Comparison of ENCODE assay signal across 24 cellular contexts in the genomic region with DNA sequence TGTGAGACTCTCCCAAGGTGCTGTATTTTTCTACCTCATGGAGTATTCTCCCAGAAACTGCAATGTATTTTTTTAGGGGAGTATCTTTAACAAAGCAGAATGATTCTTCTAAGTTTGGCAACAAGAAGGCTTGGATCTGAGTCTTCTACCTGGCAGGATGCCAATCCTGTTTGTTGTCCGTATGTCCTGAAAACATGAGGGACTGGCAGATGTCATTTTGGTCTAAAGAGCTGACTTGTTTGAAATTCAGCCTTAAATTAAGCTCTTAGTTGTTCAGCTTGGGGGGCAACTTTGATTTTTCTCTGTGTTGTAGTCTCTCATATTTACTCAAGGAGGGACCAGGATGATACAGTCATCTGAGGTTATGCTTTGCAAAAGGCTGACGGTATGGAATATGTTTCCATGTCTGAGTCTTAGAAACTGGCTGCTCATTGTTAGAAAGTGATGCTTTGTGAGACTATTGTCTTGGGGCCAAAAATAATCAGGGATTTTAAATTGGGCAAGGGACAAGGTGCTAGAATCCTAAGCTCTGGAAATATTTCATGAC. TPM values are rescaled to one million over a fixed set of nuclear protein-coding genes. Genes with fewer than 3 reads are reported as not detected.
A peak's percentile ranks its signal among the peaks of the same experiment; 100 is the strongest.
DNase-seq lines count a peak whose midpoint lies in the region; ATAC-seq, FAIRE-seq and TF ChIP-seq lines count a peak whose summit lies in the region.
"Had no signal": no experiment of that assay in that cellular context is flagged by ENCODE, and none has a peak within 500 bp of the region (broad histone marks: within the 10 kb centered on the region; RNA-seq: fewer than 3 reads in every experiment).

No MANE protein-coding gene starts in this region.

- H3K27me3 Mint-ChIP-seq in type B pancreatic cell: no peaks in the 10 kb centered on the region
- H3K27me3 Mint-ChIP-seq: activated CD4-positive, alpha-beta T cell treated with anti-CD3 and anti-CD28 coated beads for 36 hours; natural killer cell treated with Interleukin-12 subunit alpha and Interleukin-12 subunit beta and Interleukin-15 and Interleukin-18, amount 100 ng/mL, for 72 hours had no signal

- TF ChIP-seq EP300 in K562 (IDR thresholded peaks at IDR 0.05; ENCODE audit: low read length): no peak

- intact Hi-C loops in heart right ventricle (cut with DNase I) (loop anchor here in 9 of 10 donors (2.0 to 10.0 kb wide), 9 partner anchors 46 to 266 kb away; a partner anchor contains a TSS), left ventricle myocardium superior (cut with micrococcal nuclease) (loop anchor here (10.0 kb wide), 1 partner anchor 266 kb away; no protein-coding TSS in a partner anchor), K562 (cut with micrococcal nuclease) (loop anchor here (5.0 kb wide), 3 partner anchors 134 to 629 kb away; a partner anchor contains a TSS), left colon (cut with DNase I, micrococcal nuclease) (loop anchor here (2.0 to 5.0 kb wide), 2 partner anchors 48 to 49 kb away; no protein-coding TSS in a partner anchor)

- H3K4me2 ChIP-seq in K562 (ENCODE audit: insufficient read depth, low read length): no peak overlapping the region

- H3K4me3 ChIP-seq in heart right ventricle: no peak overlapping the region
- no peak overlapping the region for H3K4me3 ChIP-seq in K562
- H3K4me3 ChIP-seq: heart left ventricle, uterus had no signal

- H3K9me1 ChIP-seq in K562 (ENCODE audit: control insufficient read depth, insufficient read depth, low read length): no peaks in the 10 kb centered on the region

- POLR2A ChIA-PET in K562 (lab: Yijun Ruan, JAX): interaction anchor here (0.8 to 2.3 kb wide), 5 partner anchors 9 to 185 kb away, joined by 3 to 12 read pairs (median 3); a partner anchor contains a TSS

- H4K20me1 ChIP-seq in K562 (replicated peaks; ENCODE audit: control insufficient read depth, insufficient read depth, low read length): no peaks in the 10 kb centered on the region

- BruUV-seq in K562 (replicated peaks; lab: Mats Ljungman, UMichigan): no TSS peak

- no peak for TF ChIP-seq RAD21 in K562 (CRISPR knock-in tag; conservative IDR thresholded peaks at IDR 0.05 in 1 of 2, IDR thresholded peaks at IDR 0.05 in 1 of 2)

- peaks cover 10% of the 10 kb centered on the region for H3K36me3 Mint-ChIP-seq in type B pancreatic cell
- H3K36me3 Mint-ChIP-seq: mesothelial cell of epicardium had no signal

- peaks cover 0 to 22% (median 12%) of the 10 kb centered on the region in 9 donors for H3K4me1 ChIP-seq in heart right ventricle
- no peaks in the 10 kb centered on the region; a peak in 1 of 5 replicates for H3K4me1 ChIP-seq in K562 (replicated peaks in 1 of 2; ENCODE audit: control insufficient read depth in 2 of 2, insufficient read depth in 2 of 2, low read length in 2 of 2)
- H3K4me1 ChIP-seq: uterus had no signal

- WGBS in heart right ventricle, 2 donors: 41 to 49% methylated on average over 2 of the region's 2 CpGs
- WGBS in K562 (ENCODE audit: insufficient coverage, low coverage, missing lambda C conversion rate): 57% methylated on average over 2 of the region's 2 CpGs

- TF ChIP-seq POLR2A in K562 (conservative IDR thresholded peaks at IDR 0.05): no peak

- peaks cover 15% of the 10 kb centered on the region for H3K4me1 Mint-ChIP-seq in type B pancreatic cell (ENCODE audit: unreplicated experiment)
- H3K4me1 Mint-ChIP-seq: activated CD4-positive, alpha-beta T cell treated with anti-CD3 and anti-CD28 coated beads for 36 hours; CD14-positive monocyte; mesothelial cell of epicardium had no signal

- ATAC-seq in heart right ventricle (no peak), left ventricle myocardium superior (no peak), K562 (no peak), left colon (peak; percentile 49), HG03460 (IDR thresholded peaks at IDR 0.05; ENCODE audit: unreplicated experiment) (no peak)
- ATAC-seq: activated CD4-positive, alpha-beta T cell treated with anti-CD3 and anti-CD28 coated beads for 36 hours; natural killer cell treated with Interleukin-12 subunit alpha and Interleukin-12 subunit beta and Interleukin-15 and Interleukin-18, amount 100 ng/mL, for 72 hours had no signal

- FAIRE-seq in K562 (lab: Jason Lieb, UNC): no peak
- FAIRE-seq: D721Med, TTC549 had no signal

- H3K9me3 Mint-ChIP-seq in type B pancreatic cell: no peaks in the 10 kb centered on the region
- H3K9me3 Mint-ChIP-seq: mesothelial cell of epicardium; natural killer cell treated with Interleukin-12 subunit alpha and Interleukin-12 subunit beta and Interleukin-15 and Interleukin-18, amount 100 ng/mL, for 72 hours had no signal

- in situ Hi-C loops in K562 (cut with MboI): loop anchor here (5.0 kb wide), 1 partner anchor 44 kb away; a partner anchor contains a TSS

- H2AFZ ChIP-seq in K562 (ENCODE audit: low read depth, low read length): no peak overlapping the region

- DNase-seq in heart right ventricle (no peak), left ventricle myocardium superior (no peak), K562 (ENCODE audit: extremely low read depth in 1 of 4, low spot score in 3 of 4) (no peak), left colon (no peak), type B pancreatic cell (ENCODE audit: extremely low spot score, unreplicated experiment) (no peak), LoVo (ENCODE audit: low spot score) (no peak), NCI-H1436 (lab: John Stamatoyannopoulos, UW) (no peak)
- DNase-seq: activated CD4-positive, alpha-beta T cell treated with anti-CD3 and anti-CD28 coated beads for 36 hours; effector memory CD4-positive, alpha-beta T cell; NCI-H1694; NCI-H748 treated with DMSO at 0.1 percent for 48 hours; OCI-M1; SHP77 treated with DMSO at 0.1 percent for 48 hours; uterus had no signal

- no peak overlapping the region for H3K9ac ChIP-seq in K562 (ENCODE audit: insufficient read depth in 1 of 2, low read depth in 2 of 2, low read length in 2 of 2)

- peak overlapping the region; percentile 57 for H3K27ac Mint-ChIP-seq in type B pancreatic cell
- H3K27ac Mint-ChIP-seq: activated CD4-positive, alpha-beta T cell treated with anti-CD3 and anti-CD28 coated beads for 36 hours; mesothelial cell of epicardium had no signal

- no peaks in the 10 kb centered on the region for H3K79me2 ChIP-seq in K562 (ENCODE audit: control insufficient read depth, insufficient read depth, low read length)

- no peaks in the 10 kb centered on the region for H3K27me3 ChIP-seq in heart right ventricle
- H3K27me3 ChIP-seq in K562 (ENCODE audit: control insufficient read depth in 2 of 2, insufficient read depth in 2 of 2, low read length in 2 of 2): no peaks in the 10 kb centered on the region
- H3K27me3 ChIP-seq: heart left ventricle, uterus had no signal

- H3K9me3 ChIP-seq in heart right ventricle (no peaks in the 10 kb centered on the region), K562 (replicated peaks; ENCODE audit: control insufficient read depth, insufficient read depth, low read depth, low read length) (no peaks in the 10 kb centered on the region)
- H3K9me3 ChIP-seq: heart left ventricle, uterus had no signal

- H3K27ac ChIP-seq in heart right ventricle: peak overlapping the region in 7 of 10 donors; percentile 5 to 83 (median 50)
- H3K27ac ChIP-seq in K562 (ENCODE audit: extremely low read depth, low read depth, low read length): no peak overlapping the region

- H3K4me3 Mint-ChIP-seq in type B pancreatic cell: no peak overlapping the region
- H3K4me3 Mint-ChIP-seq: activated CD4-positive, alpha-beta T cell treated with anti-CD3 and anti-CD28 coated beads for 36 hours; CD14-positive monocyte; mesothelial cell of epicardium; natural killer cell treated with Interleukin-12 subunit alpha and Interleukin-12 subunit beta and Interleukin-15 and Interleukin-18, amount 100 ng/mL, for 72 hours had no signal

- no peak for TF ChIP-seq CTCF in heart right ventricle (IDR thresholded peaks at IDR 0.05)
- TF ChIP-seq CTCF in K562 (IDR thresholded peaks at IDR 0.05 in 2 of 3, conservative IDR thresholded peaks at IDR 0.05 in 1 of 3; ENCODE audit: insufficient read depth in 2 of 3, low read depth in 1 of 3, low read length in 3 of 3): no peak
- no peak for TF ChIP-seq CTCF in type B pancreatic cell (conservative IDR thresholded peaks at IDR 0.05)

- H3K36me3 ChIP-seq in heart right ventricle: peaks cover 0 to 88% (median 14%) of the 10 kb centered on the region in 9 donors
- peaks cover 82% of the 10 kb centered on the region; the same call in 2 of the 3 replicates for H3K36me3 ChIP-seq in K562 (ENCODE audit: control insufficient read depth, insufficient read depth, low read length)
- H3K36me3 ChIP-seq: uterus had no signal

- CTCF ChIA-PET in K562 (lab: Yijun Ruan, JAX; ENCODE audit: low intra/inter-chr PET ratio): interaction anchor here (3.5 kb wide), 1 partner anchor 47 kb away, joined by 28 read pairs; a partner anchor contains a TSS

RNA-seq across cellular contexts. Expression of a gene that starts 9.3 kb away (rescaled TPM):
- total RNA-seq in heart right ventricle: 100 to 1,000 TPM in 1 of 10 donors, 10 to 100 TPM in 9; 69.9 to 108 (median 89.8) TPM
- 10 to 100 TPM; 70.0 to 86.5 TPM for polyA plus RNA-seq in heart right ventricle
- 103 TPM for total RNA-seq in left ventricle myocardium superior
- total RNA-seq in K562 (2011; cell fraction: chromatin; rRNA removed; ENCODE audit: low replicate concordance): 44.3 and 58.4 TPM in 2 replicates
- total RNA-seq in K562 (2011; cell fraction: nucleolus; rRNA removed): 43.0 and 45.4 TPM in 2 replicates
- total RNA-seq in K562 (2011; cell fraction: nucleoplasm; rRNA removed): 63.6 and 81.8 TPM in 2 replicates
- 166 and 202 TPM in 2 replicates for total RNA-seq in K562 (2014; rRNA removed)
- total RNA-seq in K562 (2014; rRNA removed; fragmentation: Illumina TruSeq; extraction: Trizol): 157 and 158 TPM in 2 replicates
- total RNA-seq in K562 (2015; rRNA removed; fragmentation: Illumina TruSeq; extraction: Trizol): 139 and 146 TPM in 2 replicates
- 157 and 168 TPM in 2 replicates for total RNA-seq in K562 (2021)
- 106 and 172 TPM in 2 replicates for polyA plus RNA-seq in K562 (2011; rRNA removed)
- polyA plus RNA-seq in K562 (2011; cell fraction: cytosol; rRNA removed): 79.0 and 152 TPM in 2 replicates
- polyA plus RNA-seq in K562 (2011; cell fraction: nucleus; rRNA removed): 60.6 and 127 TPM in 2 replicates
- polyA plus RNA-seq in K562 (2012): 108 and 136 TPM in 2 replicates
- 209 and 212 TPM in 2 replicates for polyA plus RNA-seq in K562 (2014; fragmentation: Illumina TruSeq; extraction: Trizol)
- polyA plus RNA-seq in K562 (2014; fragmentation: Nextera tagmentation; extraction: Ambion mirVana): 10 to 100 TPM; 63.3 to 99.3 TPM
- 191 and 196 TPM in 2 replicates for polyA plus RNA-seq in K562 (2014; rRNA removed)
- polyA minus RNA-seq in K562 (2011; rRNA and poly(A)+ RNA removed): 66.3 and 111 TPM in 2 replicates
- polyA minus RNA-seq in K562 (2011; cell fraction: cytosol; rRNA and poly(A)+ RNA removed): 36.9 and 52.2 TPM in 2 replicates
- polyA minus RNA-seq in K562 (2011; cell fraction: nucleus; rRNA and poly(A)+ RNA removed): 16.4 and 34.3 TPM in 2 replicates
- total RNA-seq in left colon: 10 to 100 TPM; 48.5 to 52.3 TPM
- 46.2 and 67.1 TPM in 2 replicates for total RNA-seq in type B pancreatic cell (ENCODE audit: low replicate concordance)

RNA-seq across cellular contexts. Expression of a gene that starts 44.1 kb away (rescaled TPM):
- total RNA-seq in heart right ventricle (not detected), left ventricle myocardium superior (not detected), K562 (2014; rRNA removed) (0.23 and 0.37 TPM in 2 replicates), K562 (2014; rRNA removed; fragmentation: Illumina TruSeq; extraction: Trizol) (0.45 and 0.58 TPM in 2 replicates), K562 (2015; rRNA removed; fragmentation: Illumina TruSeq; extraction: Trizol) (0.40 and 0.53 TPM in 2 replicates), K562 (2021) (0.62 and 0.72 TPM in 2 replicates), left colon (under 1 TPM in 1 of 2 donors, not detected in 1; 0.31 TPM), type B pancreatic cell (ENCODE audit: low replicate concordance) (11.2 and 54.6 TPM in 2 replicates)
- polyA plus RNA-seq in heart right ventricle (not detected), K562 (2011; rRNA removed) (0.07 and 0.11 TPM in 2 replicates), K562 (2014; fragmentation: Illumina TruSeq; extraction: Trizol) (0.58 and 0.76 TPM in 2 replicates), K562 (2014; fragmentation: Nextera tagmentation; extraction: Ambion mirVana) (under 1 TPM; 0.39 to 0.83 TPM), K562 (2014; rRNA removed) (0.49 and 0.54 TPM in 2 replicates)
- not detected in 2 replicates for total RNA-seq in K562 (2011; cell fraction: chromatin; rRNA removed; ENCODE audit: low replicate concordance)
- total RNA-seq in K562 (2011; cell fraction: nucleolus; rRNA removed): 0.33 TPM in 1 of 2 replicates, not detected in the other
- total RNA-seq in K562 (2011; cell fraction: nucleoplasm; rRNA removed): not detected in 2 replicates
- polyA plus RNA-seq in K562 (2011; cell fraction: cytosol; rRNA removed): 0.24 TPM in 1 of 2 replicates, not detected in the other
- polyA plus RNA-seq in K562 (2011; cell fraction: nucleus; rRNA removed): 0.40 TPM in 1 of 2 replicates, not detected in the other
- polyA plus RNA-seq in K562 (2012): 0.14 and 0.20 TPM in 2 replicates
- 0.35 TPM in 1 of 2 replicates, not detected in the other for polyA minus RNA-seq in K562 (2011; rRNA and poly(A)+ RNA removed)
- polyA minus RNA-seq in K562 (2011; cell fraction: cytosol; rRNA and poly(A)+ RNA removed): not detected in 2 replicates
- not detected in 2 replicates for polyA minus RNA-seq in K562 (2011; cell fraction: nucleus; rRNA and poly(A)+ RNA removed)
- total RNA-seq: activated CD4-positive, alpha-beta T cell treated with anti-CD3 and anti-CD28 coated beads for 36 hours; G401; H4; heart left ventricle; left lobe of liver; mesothelial cell of epicardium; natural killer cell treated with Interleukin-12 subunit alpha and Interleukin-12 subunit beta and Interleukin-15 and Interleukin-18, amount 100 ng/mL, for 72 hours; uterus had no signal
- polyA plus RNA-seq: CD14-positive monocyte, heart left ventricle had no signal

RNA-seq across cellular contexts. Expression of a gene that starts 46.1 kb away (rescaled TPM):
- total RNA-seq in heart right ventricle (10 to 100 TPM in 3 of 10 donors, 1 to 10 TPM in 7; 5.4 to 12.8 (median 8.1) TPM), left ventricle myocardium superior (8.0 TPM), K562 (2014; rRNA removed) (46.2 and 48.2 TPM in 2 replicates), K562 (2014; rRNA removed; fragmentation: Illumina TruSeq; extraction: Trizol) (60.5 and 67.7 TPM in 2 replicates), K562 (2015; rRNA removed; fragmentation: Illumina TruSeq; extraction: Trizol) (91.6 and 94.0 TPM in 2 replicates), K562 (2021) (37.1 and 37.5 TPM in 2 replicates), left colon (100 to 1,000 TPM in 1 of 2 donors, 10 to 100 TPM in 1; 83.8 to 133 TPM), type B pancreatic cell (ENCODE audit: low replicate concordance) (44.6 and 75.8 TPM in 2 replicates)
- polyA plus RNA-seq in heart right ventricle (10 to 100 TPM; 10.8 to 11.9 TPM), K562 (2011; rRNA removed) (56.0 and 75.4 TPM in 2 replicates), K562 (2014; fragmentation: Illumina TruSeq; extraction: Trizol) (52.1 and 54.2 TPM in 2 replicates), K562 (2014; fragmentation: Nextera tagmentation; extraction: Ambion mirVana) (10 to 100 TPM; 12.0 to 14.4 TPM), K562 (2014; rRNA removed) (48.7 and 52.2 TPM in 2 replicates)
- 37.7 and 53.0 TPM in 2 replicates for total RNA-seq in K562 (2011; cell fraction: chromatin; rRNA removed; ENCODE audit: low replicate concordance)
- total RNA-seq in K562 (2011; cell fraction: nucleolus; rRNA removed): 20.0 and 22.1 TPM in 2 replicates
- 33.5 and 50.9 TPM in 2 replicates for total RNA-seq in K562 (2011; cell fraction: nucleoplasm; rRNA removed)
- polyA plus RNA-seq in K562 (2011; cell fraction: cytosol; rRNA removed): 37.5 and 56.2 TPM in 2 replicates
- polyA plus RNA-seq in K562 (2011; cell fraction: nucleus; rRNA removed): 27.6 and 52.1 TPM in 2 replicates
- 50.5 and 70.4 TPM in 2 replicates for polyA plus RNA-seq in K562 (2012)
- 58.8 and 76.1 TPM in 2 replicates for polyA minus RNA-seq in K562 (2011; rRNA and poly(A)+ RNA removed)
- polyA minus RNA-seq in K562 (2011; cell fraction: cytosol; rRNA and poly(A)+ RNA removed): 20.0 and 27.8 TPM in 2 replicates
- 15.6 and 39.2 TPM in 2 replicates for polyA minus RNA-seq in K562 (2011; cell fraction: nucleus; rRNA and poly(A)+ RNA removed)
